Comparison of ENCODE assay signal across 11 cellular contexts in the genomic region with DNA sequence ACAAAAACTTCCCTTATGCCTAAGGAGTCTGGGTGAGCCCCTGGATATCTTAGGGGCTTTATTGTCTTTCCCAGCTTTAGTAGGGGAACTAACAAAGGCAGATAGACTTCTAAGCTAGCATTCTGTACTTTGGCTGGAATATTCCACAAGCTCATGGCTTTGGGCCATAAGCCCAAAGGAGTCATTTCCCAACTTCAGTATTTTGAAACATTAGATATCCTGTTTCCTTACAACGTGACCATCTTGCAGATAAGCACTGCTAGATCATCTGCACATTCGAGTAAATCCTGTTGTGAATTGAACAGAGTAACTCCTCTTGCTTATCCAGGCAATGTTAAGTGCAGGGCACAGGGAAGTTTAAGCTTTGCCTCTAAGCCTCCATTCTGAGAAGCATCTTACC.
DNase-seq lines count a peak whose midpoint lies in the region; ATAC-seq, FAIRE-seq and TF ChIP-seq lines count a peak whose summit lies in the region.
"Had no signal": no experiment of that assay in that cellular context is flagged by ENCODE, and none has a peak within 500 bp of the region (broad histone marks: within the 10 kb centered on the region; RNA-seq: fewer than 3 reads in every experiment).

No MANE protein-coding gene starts in this region.

- FAIRE-seq in kidney (lab: Jason Lieb, UNC): no peak

- peak overlapping the region; percentile 66 to 73 for H3K27ac ChIP-seq in kidney (ENCODE audit: low read depth in 2 of 2, low read length in 2 of 2)

- H3K9me3 Mint-ChIP-seq in HFFc6 (no peaks in the 10 kb centered on the region), chondrocyte (ENCODE audit: low read depth) (no peaks in the 10 kb centered on the region)
- H3K9me3 Mint-ChIP-seq: central memory CD8-positive, alpha-beta T cell; memory B cell had no signal

- intact Hi-C loops in kidney (cut with DNase I): no loop called here

- TF ChIP-seq CTCF in HFFc6 (IDR thresholded peaks at IDR 0.05) (no peak), chondrocyte (IDR thresholded peaks at IDR 0.05) (no peak), kidney (IDR thresholded peaks at IDR 0.05; ENCODE audit: borderline replicate concordance, extremely low read depth, insufficient read depth) (no peak)

- peaks cover 7 to 13% of the 10 kb centered on the region in 2 donors for H3K36me3 ChIP-seq in kidney (ENCODE audit: control insufficient read depth in 1 of 2, insufficient read depth in 2 of 2, low read length in 2 of 2)

- DNase-seq in HFFc6 (peak; percentile 52), chondrocyte (ENCODE audit: low spot score) (no peak), kidney (no peak), stromal cell of bone marrow (ENCODE audit: low read depth) (peak; percentile 81), activated gamma-delta T cell treated with Interleukin-2 at 50 U/mL for 16 hours (no peak), NCI-H1417 (lab: John Stamatoyannopoulos, UW) (no peak)
- DNase-seq: NCI-H774 had no signal

- no peak for ATAC-seq in HG02870 (IDR thresholded peaks at IDR 0.05; ENCODE audit: unreplicated experiment)
- no peak for ATAC-seq in GM18861 (IDR thresholded peaks at IDR 0.05; ENCODE audit: unreplicated experiment)

- H3K4me1 Mint-ChIP-seq in HFFc6 (ENCODE audit: low read depth): peaks cover 67% of the 10 kb centered on the region
- peaks cover 80% of the 10 kb centered on the region for H3K4me1 Mint-ChIP-seq in chondrocyte (ENCODE audit: low read depth)

- no peaks in the 10 kb centered on the region; the same call in 1 of the 2 replicates for H3K27me3 Mint-ChIP-seq in HFFc6 (ENCODE audit: insufficient read depth)
- H3K27me3 Mint-ChIP-seq in chondrocyte (ENCODE audit: low read depth): no peaks in the 10 kb centered on the region
- H3K27me3 Mint-ChIP-seq: central memory CD8-positive, alpha-beta T cell; memory B cell had no signal

- no peaks in the 10 kb centered on the region for H3K9me3 ChIP-seq in kidney (ENCODE audit: control insufficient read depth in 1 of 2, low read length in 2 of 2)

- peak overlapping the region; percentile 51 for H3K27ac Mint-ChIP-seq in HFFc6
- peak overlapping the region; percentile 85 for H3K27ac Mint-ChIP-seq in chondrocyte (ENCODE audit: unreplicated experiment)
- H3K27ac Mint-ChIP-seq: memory B cell had no signal

- H3K9ac ChIP-seq in kidney (ENCODE audit: low read length in 2 of 2): no peak overlapping the region

- peaks cover 25 to 39% of the 10 kb centered on the region in 2 donors for H3K4me1 ChIP-seq in kidney (ENCODE audit: control insufficient read depth in 1 of 2, insufficient read depth in 1 of 2, low read depth in 1 of 2, low read length in 2 of 2)

- H3K4me3 Mint-ChIP-seq in HFFc6 (peak overlapping the region; percentile 28), chondrocyte (ENCODE audit: unreplicated experiment) (no peak overlapping the region)
- H3K4me3 Mint-ChIP-seq: central memory CD8-positive, alpha-beta T cell; memory B cell had no signal

- no peak overlapping the region for H3K4me3 ChIP-seq in kidney (ENCODE audit: low read length in 2 of 2)

- H3K36me3 Mint-ChIP-seq in HFFc6 (ENCODE audit: low read depth): peaks cover 25% of the 10 kb centered on the region
- peaks cover 10% of the 10 kb centered on the region for H3K36me3 Mint-ChIP-seq in chondrocyte (ENCODE audit: low read depth)

Comparison
In these comparisons a context has a peak if more than half of its experiments do, and no peak if none do; other contexts are left out.
1. DNase-seq: peak in HFFc6 (single experiment) and stromal cell of bone marrow (single experiment); none in chondrocyte (single experiment), kidney (single experiment), activated gamma-delta T cell treated with Interleukin-2 at 50 U/mL for 16 hours (single experiment) and NCI-H1417 (0 of 3).